ENCODE assay signal across 7 cellular contexts in genomic region chr12:81963026-81963425, GRCh38.
"Had no signal": no experiment of that assay in that cellular context is flagged by ENCODE, and none has a peak within 500 bp of the region (broad histone marks: within the 10 kb centered on the region; RNA-seq: fewer than 3 reads in every experiment).

No MANE protein-coding gene starts in this region.

- FAIRE-seq: G401.6, GM12891, GM12892, GM18507, GM19239 had no signal

- DNase-seq: GDM1, GF-D8 had no signal
